In genomic region chr11:47896199-47896598, GRCh38 we compare ENCODE assay signal across 9 cellular contexts.
"Had no signal": no experiment of that assay in that cellular context is flagged by ENCODE, and none has a peak within 500 bp of the region (broad histone marks: within the 10 kb centered on the region; RNA-seq: fewer than 3 reads in every experiment).

No MANE protein-coding gene starts in this region.

- H2AFZ ChIP-seq: GM23338 had no signal

- FAIRE-seq: H1, H54, K562 had no signal

- H3K4me3 Mint-ChIP-seq: GM23338, H9 had no signal

- H3K4me2 ChIP-seq: GM23338 had no signal

- DNase-seq: H9, HCEC 1CT, IMR-90, KG1 had no signal

- H3K4me1 Mint-ChIP-seq: GM23338, H9 had no signal

- H3K4me3 ChIP-seq: GM23338, K562 had no signal

- H3K27ac ChIP-seq: HL-60 had no signal

- H3K27ac Mint-ChIP-seq: GM23338, H9 had no signal

- ATAC-seq: GM23338, K562 had no signal
